ENCODE assay signal across 25 cellular contexts in genomic region chr11:110973401-110973980, GRCh38.
DNase-seq lines count a peak whose midpoint lies in the region; ATAC-seq, FAIRE-seq and TF ChIP-seq lines count a peak whose summit lies in the region.
"Had no signal": no experiment of that assay in that cellular context is flagged by ENCODE, and none has a peak within 500 bp of the region (broad histone marks: within the 10 kb centered on the region; RNA-seq: fewer than 3 reads in every experiment).

No MANE protein-coding gene starts in this region.

- H3K4me3 Mint-ChIP-seq in Caco-2 (ENCODE audit: unreplicated experiment): no peak overlapping the region
- H3K4me3 Mint-ChIP-seq: CD8-positive, alpha-beta T cell had no signal

- TF ChIP-seq POLR2A in GM12892 (IDR thresholded peaks at IDR 0.05; ENCODE audit: low read depth, low read length): no peak

- DNase-seq in GM12892 (ENCODE audit: insufficient read length) (no peak), fibroblast of peridontal ligament (ENCODE audit: extremely low read depth) (peak; percentile 15), upper lobe of right lung (no peak), Caco-2 (no peak), GM13976 (ENCODE audit: low spot score) (no peak), GM13977 (ENCODE audit: low spot score) (no peak)
- DNase-seq: Calu3; CD8-positive, alpha-beta T cell; DMS153; Kasumi-1; MG63; NCI-H1092; NCI-H1436; NCI-H187 treated with DMSO at 0.1 percent for 48 hours; NCI-H2171 treated with DMSO at 0.1 percent for 48 hours; NCI-H524 treated with DMSO at 0.1 percent for 48 hours; SHP77 treated with DMSO at 0.1 percent for 48 hours had no signal

- no peaks in the 10 kb centered on the region for H3K9me3 Mint-ChIP-seq in Caco-2 (ENCODE audit: unreplicated experiment)

- CTCF ChIA-PET in Caco-2 (lab: Charles Lee): no interaction called here

- TF ChIP-seq CTCF in Loucy (conservative IDR thresholded peaks at IDR 0.05; ENCODE audit: low read length): no peak
- TF ChIP-seq CTCF in upper lobe of right lung (IDR thresholded peaks at IDR 0.05): no peak
- TF ChIP-seq CTCF in Caco-2 (IDR thresholded peaks at IDR 0.05; ENCODE audit: insufficient read depth in 1 of 2, low read depth in 1 of 2, low read length in 1 of 2, severe bottlenecking in 1 of 2, unreplicated experiment in 1 of 2): no peak
- no peak for TF ChIP-seq CTCF in GM13976 (IDR thresholded peaks at IDR 0.05; ENCODE audit: borderline replicate concordance, control extremely low read depth, extremely low read depth, insufficient read depth, missing control alignments)
- no peak for TF ChIP-seq CTCF in GM13977 (IDR thresholded peaks at IDR 0.05; ENCODE audit: extremely low read depth, insufficient read depth, missing control alignments)

- ATAC-seq in upper lobe of right lung: peak; percentile 36
- ATAC-seq: CD8-positive, alpha-beta T cell had no signal

- no TSS peak for BruUV-seq in Caco-2 (replicated peaks; lab: Mats Ljungman, UMichigan)

- H3K4me1 ChIP-seq in Loucy (ENCODE audit: insufficient read depth, low read length, poor library complexity, severe bottlenecking): peaks cover 8% of the 10 kb centered on the region
- peaks cover 2% of the 10 kb centered on the region for H3K4me1 ChIP-seq in upper lobe of right lung
- H3K4me1 ChIP-seq in Caco-2: no peaks in the 10 kb centered on the region

- H3K9me3 ChIP-seq in Loucy (ENCODE audit: insufficient read depth, low read depth, low read length) (no peaks in the 10 kb centered on the region), upper lobe of right lung (no peaks in the 10 kb centered on the region), Caco-2 (no peaks in the 10 kb centered on the region)
- H3K9me3 ChIP-seq: MG63 had no signal

- no peaks in the 10 kb centered on the region for H3K36me3 Mint-ChIP-seq in Caco-2 (ENCODE audit: insufficient read depth, unreplicated experiment)
- H3K36me3 Mint-ChIP-seq: CD8-positive, alpha-beta T cell had no signal

- no peak overlapping the region for H3K9ac ChIP-seq in Loucy (ENCODE audit: low read depth, low read length, poor library complexity, severe bottlenecking)

- in situ Hi-C loops in GM13976 (cut with MboI; ENCODE audit: low sequenced_read_pairs, unreplicated experiment): no loop called here
- in situ Hi-C loops in GM13977 (cut with MboI; ENCODE audit: low pct_unique_long_range_greater_than_20kb, low sequenced_read_pairs, unreplicated experiment): no loop called here

- H3K4me2 ChIP-seq in Loucy (ENCODE audit: low read depth, low read length, poor library complexity, severe bottlenecking): no peak overlapping the region
- H3K4me2 ChIP-seq: PC-9 had no signal

- H3K4me3 ChIP-seq in Loucy (ENCODE audit: low read length, poor library complexity, severe bottlenecking) (no peak overlapping the region), upper lobe of right lung (no peak overlapping the region), Caco-2 (ENCODE audit: low read depth, low read length) (no peak overlapping the region)
- H3K4me3 ChIP-seq: BLaER1 treated with 17β-estradiol and CSF1 and Interleukin-3, amounts not matched to agents 10 nM and 100 nM; MG63; PC-9; SK-N-MC had no signal

- H3K36me3 ChIP-seq in Loucy (ENCODE audit: insufficient read depth, low read length) (no peaks in the 10 kb centered on the region), upper lobe of right lung (no peaks in the 10 kb centered on the region), Caco-2 (ENCODE audit: control insufficient read depth, insufficient read depth, low read length) (no peaks in the 10 kb centered on the region)
- H3K36me3 ChIP-seq: BLaER1 treated with 17β-estradiol and CSF1 and Interleukin-3, amounts not matched to agents 10 nM and 100 nM; MG63 had no signal

- H3K4me1 Mint-ChIP-seq in Caco-2 (ENCODE audit: low read depth, unreplicated experiment): no peaks in the 10 kb centered on the region

- no peaks in the 10 kb centered on the region for H3F3A ChIP-seq in Loucy (ENCODE audit: low read depth)

- no peaks in the 10 kb centered on the region for H3K79me2 ChIP-seq in Loucy (ENCODE audit: insufficient read depth, low read length)

- H3K9me2 ChIP-seq in Loucy (replicated peaks; ENCODE audit: low read depth, low read length): no peaks in the 10 kb centered on the region

- H3K27me3 Mint-ChIP-seq in Caco-2 (ENCODE audit: insufficient read depth, unreplicated experiment): peaks cover 27% of the 10 kb centered on the region

- no peaks in the 10 kb centered on the region for H3K27me3 ChIP-seq in Loucy (ENCODE audit: insufficient read depth, low read length, poor library complexity, severe bottlenecking)
- no peaks in the 10 kb centered on the region for H3K27me3 ChIP-seq in upper lobe of right lung
- 0 out of 2 replicates have a peak, but pooled peaks cover 1% of the 10 kb centered on the region for H3K27me3 ChIP-seq in Caco-2 (replicated peaks; ENCODE audit: control insufficient read depth, insufficient read depth, low read length)
- H3K27me3 ChIP-seq: BLaER1 treated with 17β-estradiol and CSF1 and Interleukin-3, amounts not matched to agents 10 nM and 100 nM; MG63 had no signal

- H2AFZ ChIP-seq in Loucy (ENCODE audit: low read length): peak overlapping the region; percentile 55; the same call in 1 of the 2 replicates

- H3K27ac Mint-ChIP-seq in Caco-2 (ENCODE audit: unreplicated experiment): no peak overlapping the region
- H3K27ac Mint-ChIP-seq: CD8-positive, alpha-beta T cell had no signal

- POLR2A ChIA-PET in Caco-2 (lab: Charles Lee): no interaction called here

- H4K20me1 ChIP-seq in Loucy (ENCODE audit: insufficient read depth, low read length, poor library complexity, severe bottlenecking): no peaks in the 10 kb centered on the region
- H4K20me1 ChIP-seq: BLaER1 treated with 17β-estradiol and CSF1 and Interleukin-3, amounts not matched to agents 10 nM and 100 nM had no signal

- FAIRE-seq in GM12892 (lab: Jason Lieb, UNC): peak; percentile 63
- FAIRE-seq: GM12891, GM19239, H54 had no signal

- intact Hi-C loops in upper lobe of right lung (cut with DNase I): no loop called here
- intact Hi-C loops in Caco-2 (cut with micrococcal nuclease; ENCODE audit: unreplicated experiment): loop anchor here (10.0 kb wide), 1 partner anchor 1359 kb away; no protein-coding TSS in a partner anchor

- H3K27ac ChIP-seq in upper lobe of right lung: no peak overlapping the region
- H3K27ac ChIP-seq: PC-9, RWPE1, SK-N-MC had no signal
